27 cellular contexts compared by ENCODE assay signal in the genomic region with DNA sequence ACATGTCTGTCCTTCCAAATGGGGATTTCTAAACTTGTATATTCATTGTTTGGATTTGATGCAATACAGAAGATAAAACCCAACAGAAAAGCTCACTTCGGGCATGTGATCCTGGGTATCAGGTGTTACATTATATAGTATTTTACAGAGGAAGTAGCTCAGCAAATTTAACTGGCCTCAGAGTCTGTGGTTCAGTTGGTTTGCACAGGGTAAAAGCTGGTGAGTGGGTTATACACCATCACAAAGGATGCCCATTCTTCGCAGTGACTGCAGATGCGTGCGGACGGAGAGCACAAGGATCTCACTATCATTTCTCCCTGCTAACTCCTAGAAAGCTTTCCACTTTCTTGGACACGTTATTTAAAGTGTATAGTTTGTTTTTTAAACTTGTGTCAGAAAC.
DNase-seq lines count a peak whose midpoint lies in the region; ATAC-seq, FAIRE-seq and TF ChIP-seq lines count a peak whose summit lies in the region.
"Had no signal": no experiment of that assay in that cellular context is flagged by ENCODE, and none has a peak within 500 bp of the region (broad histone marks: within the 10 kb centered on the region; RNA-seq: fewer than 3 reads in every experiment).

No MANE protein-coding gene starts in this region.

- H3K27ac ChIP-seq in A673 (ENCODE audit: low read depth, low read length, poor library complexity, severe bottlenecking) (no peak overlapping the region), H9 (ENCODE audit: insufficient read length, low read depth, low read length) (no peak overlapping the region)
- H3K27ac ChIP-seq: 22Rv1, A549, BLaER1 had no signal

- H3F3A ChIP-seq in Loucy (ENCODE audit: low read depth): no peaks in the 10 kb centered on the region

- H4K8ac ChIP-seq in H9 (replicated peaks; ENCODE audit: insufficient read length, low read depth, low read length): no peak overlapping the region

- H2BK5ac ChIP-seq in H9 (ENCODE audit: insufficient read length, low read length): no peak overlapping the region

- no peak overlapping the region for H3T11ph ChIP-seq in H9 (ENCODE audit: low read length)

- H3K9me3 Mint-ChIP-seq in WTC11: no peaks in the 10 kb centered on the region
- H3K9me3 Mint-ChIP-seq in immature natural killer cell: no peaks in the 10 kb centered on the region
- H3K9me3 Mint-ChIP-seq in MCF 10A (ENCODE audit: unreplicated experiment): no peaks in the 10 kb centered on the region
- no peaks in the 10 kb centered on the region for H3K9me3 Mint-ChIP-seq in H9
- H3K9me3 Mint-ChIP-seq: CD14-positive monocyte; CD4-positive, CD25-positive, alpha-beta regulatory T cell; CD8-positive, alpha-beta memory T cell had no signal

- H4K20me1 ChIP-seq in Loucy (ENCODE audit: insufficient read depth, low read length, poor library complexity, severe bottlenecking) (peaks cover 3% of the 10 kb centered on the region), H9 (ENCODE audit: control insufficient read depth, insufficient read depth, insufficient read length) (no peaks in the 10 kb centered on the region)

- H2BK12ac ChIP-seq in H9 (ENCODE audit: insufficient read length, low read depth, low read length): no peak overlapping the region

- no peaks in the 10 kb centered on the region for H3K36me3 Mint-ChIP-seq in WTC11
- H3K36me3 Mint-ChIP-seq in immature natural killer cell: peaks cover 14 to 23% (median 19%) of the 10 kb centered on the region in 3 donors
- H3K36me3 Mint-ChIP-seq in MCF 10A (ENCODE audit: insufficient read depth, unreplicated experiment): peaks cover 8% of the 10 kb centered on the region
- H3K36me3 Mint-ChIP-seq in H9 (ENCODE audit: insufficient read depth in 1 of 3, low read depth in 3 of 3): peaks cover 4 to 15% (median 15%) of the 10 kb centered on the region in 3 experiments; a peak in 6 of 7 replicates

- H3K4me3 Mint-ChIP-seq in WTC11 (no peak overlapping the region), immature natural killer cell (peak overlapping the region; percentile 15 to 63 (median 42)), MCF 10A (ENCODE audit: unreplicated experiment) (no peak overlapping the region), H9 (no peak overlapping the region)
- H3K4me3 Mint-ChIP-seq: CD14-positive monocyte; CD4-positive, alpha-beta memory T cell; CD4-positive, CD25-positive, alpha-beta regulatory T cell had no signal

- CTCF ChIA-PET in A673 (lab: Charles Lee): no interaction called here
- CTCF ChIA-PET in WTC11 (lab: Charles Lee): interaction anchor here (0.8 to 1.2 kb wide), 3 partner anchors 41 to 98 kb away, joined by 3 to 4 read pairs (median 4); no protein-coding TSS in a partner anchor
- CTCF ChIA-PET in MCF 10A (lab: Yijun Ruan, JAX): interaction anchor here (0.6 to 0.7 kb wide), 3 partner anchors 98 to 964 kb away, joined by 3 read pairs; no protein-coding TSS in a partner anchor

- no peak overlapping the region for H3K18ac ChIP-seq in H9 (ENCODE audit: insufficient read length, low read depth, low read length)

- peak overlapping the region; percentile 60 for H3K4me2 ChIP-seq in Loucy (ENCODE audit: low read depth, low read length, poor library complexity, severe bottlenecking)
- no peak overlapping the region for H3K4me2 ChIP-seq in H9 (ENCODE audit: insufficient read depth, insufficient read length, low read length)
- H3K4me2 ChIP-seq: A549, BLaER1 had no signal

- peaks cover 3% of the 10 kb centered on the region for H3K79me1 ChIP-seq in H9 (ENCODE audit: insufficient read depth, low read depth, low read length, poor library complexity, severe bottlenecking)

- H3K27me3 Mint-ChIP-seq in WTC11 (ENCODE audit: low read depth) (no peaks in the 10 kb centered on the region), immature natural killer cell (ENCODE audit: low read depth in 3 of 3) (no peaks in the 10 kb centered on the region), MCF 10A (ENCODE audit: insufficient read depth, unreplicated experiment) (no peaks in the 10 kb centered on the region), H9 (ENCODE audit: low read depth) (no peaks in the 10 kb centered on the region)
- H3K27me3 Mint-ChIP-seq: CD4-positive, alpha-beta memory T cell; CD4-positive, CD25-positive, alpha-beta regulatory T cell; CD8-positive, alpha-beta memory T cell had no signal

- no CpG with 5 or more reads among the region's 6 CpGs for WGBS in H9 (ENCODE audit: extremely low coverage, insufficient read length, low lambda C conversion rate)

- no peak overlapping the region for H4K91ac ChIP-seq in H9 (ENCODE audit: insufficient read length, low read depth, low read length)

- peak overlapping the region; percentile 25 for H3K9ac ChIP-seq in Loucy (ENCODE audit: low read depth, low read length, poor library complexity, severe bottlenecking)
- H3K9ac ChIP-seq in H9 (ENCODE audit: extremely low read depth, insufficient read length, low read length): no peak overlapping the region
- H3K9ac ChIP-seq: BLaER1 had no signal

- DNase-seq in A673 (ENCODE audit: low spot score) (no peak), WTC11 (ENCODE audit: low spot score) (no peak), immature natural killer cell (peak; percentile 16 to 34 (median 28)), MCF 10A (ENCODE audit: unreplicated experiment) (no peak), H9 (no peak), HTR-8/SVneo (ENCODE audit: insufficient read length, low spot score) (no peak)
- DNase-seq: ACHN; BE2C; C1 segment of cervical spinal cord; CD4-positive, alpha-beta memory T cell; CD4-positive, CD25-positive, alpha-beta regulatory T cell; CD8-positive, alpha-beta memory T cell; COR-L47; DMS 273 treated with DMSO at 0.1 percent for 48 hours; DMS153; DMS53; DMS79; DND-41; EL; GDM1 had no signal

- H3K14ac ChIP-seq in H9 (ENCODE audit: insufficient read depth, low read length): no peak overlapping the region

- no peak overlapping the region for H2BK20ac ChIP-seq in H9 (ENCODE audit: low read depth, low read length, poor library complexity, severe bottlenecking)

- ATAC-seq in WTC11 (no peak), HG02938 (IDR thresholded peaks at IDR 0.05; ENCODE audit: unreplicated experiment) (no peak)
- ATAC-seq: A549 had no signal

- no peak overlapping the region for H3K23ac ChIP-seq in H9 (ENCODE audit: insufficient read length, low read depth, low read length)

- H3K79me2 ChIP-seq in Loucy (ENCODE audit: insufficient read depth, low read length): peaks cover 41% of the 10 kb centered on the region
- no peaks in the 10 kb centered on the region for H3K79me2 ChIP-seq in H9 (ENCODE audit: insufficient read depth, low read length)

- H3K4me1 Mint-ChIP-seq in WTC11 (peaks cover 50% of the 10 kb centered on the region), immature natural killer cell (peaks cover 48 to 61% of the 10 kb centered on the region in 2 donors), MCF 10A (ENCODE audit: insufficient read depth, unreplicated experiment) (peaks cover 10% of the 10 kb centered on the region), H9 (peaks cover 40 to 58% of the 10 kb centered on the region in 2 experiments)

- H2AK5ac ChIP-seq in H9 (ENCODE audit: insufficient read length, low read length): no peak overlapping the region

- H3K9me3 ChIP-seq in A673 (ENCODE audit: low read depth, low read length, poor library complexity, severe bottlenecking) (no peaks in the 10 kb centered on the region), Loucy (ENCODE audit: insufficient read depth, low read depth, low read length) (no peaks in the 10 kb centered on the region), H9 (ENCODE audit: control insufficient read depth, low read depth, low read length) (no peaks in the 10 kb centered on the region)
- H3K9me3 ChIP-seq: A549, BE2C, BLaER1 had no signal

- H3K4ac ChIP-seq in H9 (ENCODE audit: low read depth, low read length): no peak overlapping the region

- H3K9me2 ChIP-seq in Loucy (replicated peaks; ENCODE audit: low read depth, low read length): no peaks in the 10 kb centered on the region

- H3K27me3 ChIP-seq in A673 (replicated peaks; ENCODE audit: insufficient read depth, low read depth, low read length, poor library complexity): no peaks in the 10 kb centered on the region
- H3K27me3 ChIP-seq in Loucy (ENCODE audit: insufficient read depth, low read length, poor library complexity, severe bottlenecking): no peaks in the 10 kb centered on the region
- H3K27me3 ChIP-seq in H9 (ENCODE audit: insufficient read depth, low read length): no peaks in the 10 kb centered on the region
- H3K27me3 ChIP-seq: BE2C, BLaER1 had no signal

- no peak overlapping the region for H2BK120ac ChIP-seq in H9 (ENCODE audit: low read depth, low read length, poor library complexity, severe bottlenecking)

- 0 out of 2 replicates have a peak overlapping the region, but pooled peaks have one; percentile 11 for H3K27ac Mint-ChIP-seq in WTC11
- H3K27ac Mint-ChIP-seq in immature natural killer cell: peak overlapping the region in 5 of 6 donors; percentile 53 to 80 (median 62)
- H3K27ac Mint-ChIP-seq in MCF 10A (ENCODE audit: low read depth, unreplicated experiment): no peak overlapping the region
- no peak overlapping the region for H3K27ac Mint-ChIP-seq in H9
- H3K27ac Mint-ChIP-seq: CD14-positive monocyte had no signal

- H3K56ac ChIP-seq in H9 (ENCODE audit: insufficient read length, low read depth, low read length): no peak overlapping the region

- peaks cover under 1% of the 10 kb centered on the region for H3K4me1 ChIP-seq in A673 (ENCODE audit: insufficient read depth, low read length, poor library complexity, severe bottlenecking)
- H3K4me1 ChIP-seq in Loucy (ENCODE audit: insufficient read depth, low read length, poor library complexity, severe bottlenecking): peaks cover 41% of the 10 kb centered on the region
- H3K4me1 ChIP-seq in H9 (ENCODE audit: insufficient read depth, low read length): peaks cover 11% of the 10 kb centered on the region
- H3K4me1 ChIP-seq: A549 had no signal

- no peaks in the 10 kb centered on the region for H3K23me2 ChIP-seq in H9 (ENCODE audit: insufficient read length, low read depth, low read length, poor library complexity, severe bottlenecking)

- H3K4me3 ChIP-seq in A673 (ENCODE audit: low read depth, low read length, poor library complexity, severe bottlenecking) (no peak overlapping the region), Loucy (ENCODE audit: low read length, poor library complexity, severe bottlenecking) (peak overlapping the region; percentile 35)
- H3K4me3 ChIP-seq: A549, BLaER1 had no signal

- H4K5ac ChIP-seq in H9 (ENCODE audit: insufficient read length, low read depth, low read length): no peak overlapping the region

- H2BK15ac ChIP-seq in H9 (ENCODE audit: low read depth, low read length): no peak overlapping the region

- intact Hi-C loops in A673 (cut with micrococcal nuclease; ENCODE audit: unreplicated experiment) (no loop called here), MCF 10A (cut with micrococcal nuclease) (no loop called here)

- BruUV-seq in A673 (replicated peaks; lab: Mats Ljungman, UMichigan) (TSS peak; percentile 16), MCF 10A (replicated peaks; lab: Mats Ljungman, UMichigan) (no TSS peak)

- FAIRE-seq in HTR-8/SVneo (lab: Jason Lieb, UNC): no peak
- FAIRE-seq: A549, GM12891 had no signal

- H2AFZ ChIP-seq in Loucy (ENCODE audit: low read length) (no peak overlapping the region), H9 (ENCODE audit: low read length) (no peak overlapping the region)

- POLR2A ChIA-PET in A673 (lab: Charles Lee; ENCODE audit: low non-redundant PET): interaction anchor here (0.5 kb wide), 1 partner anchor 28 kb away, joined by 8 read pairs; no protein-coding TSS in a partner anchor
- POLR2A ChIA-PET in WTC11 (lab: Charles Lee): no interaction called here
- POLR2A ChIA-PET in MCF 10A (lab: Yijun Ruan, JAX): no interaction called here

- H3K36me3 ChIP-seq in A673 (ENCODE audit: insufficient read depth, low read length, poor library complexity, severe bottlenecking) (no peaks in the 10 kb centered on the region), Loucy (ENCODE audit: insufficient read depth, low read length) (peaks cover 24% of the 10 kb centered on the region; the same call in 1 of the 2 replicates)

- TF ChIP-seq CTCF in A673 (conservative IDR thresholded peaks at IDR 0.05; ENCODE audit: low read depth, low read length) (no peak), Loucy (conservative IDR thresholded peaks at IDR 0.05; ENCODE audit: low read length) (no peak), WTC11 (IDR thresholded peaks at IDR 0.05) (no peak), MCF 10A (IDR thresholded peaks at IDR 0.05; ENCODE audit: unreplicated experiment) (no peak), H9 (conservative IDR thresholded peaks at IDR 0.05) (no peak)

Comparison
In these comparisons a context has a peak if more than half of its experiments do, and no peak if none do; other contexts are left out.
1. DNase-seq: peak in immature natural killer cell (3 of 3); none in A673 (single experiment), WTC11 (single experiment), MCF 10A (single experiment), H9 (single experiment) and HTR-8/SVneo (single experiment).
2. H3K27ac Mint-ChIP-seq: peak in WTC11 (single experiment) and immature natural killer cell (5 of 6); none in MCF 10A (single experiment) and H9 (0 of 3).
3. H3K4me3 Mint-ChIP-seq: peak in immature natural killer cell (5 of 5); none in WTC11 (single experiment), MCF 10A (single experiment) and H9 (0 of 2).